Comparison of ENCODE assay signal across 8 cellular contexts in the genomic region with DNA sequence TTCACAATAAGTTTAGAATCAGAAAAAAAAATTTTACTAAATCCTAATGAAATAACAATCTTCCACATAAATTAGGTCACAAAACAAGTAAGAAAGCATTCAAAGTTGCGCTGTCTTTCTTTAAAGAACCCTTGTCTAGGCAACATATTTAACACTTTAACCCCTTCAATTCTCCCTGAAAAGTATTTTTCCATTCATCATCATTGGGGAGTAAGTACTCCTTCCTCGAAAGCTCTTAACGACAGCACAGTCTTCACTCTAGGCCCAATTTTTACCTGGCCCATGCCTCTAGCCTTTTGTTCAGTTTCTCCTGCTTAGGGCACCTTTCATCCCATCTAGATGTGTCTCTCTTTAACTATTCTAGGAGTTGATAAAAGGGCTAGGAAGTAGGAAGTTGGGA. TPM values are rescaled to one million over a fixed set of nuclear protein-coding genes. Genes with fewer than 3 reads are reported as not detected.
DNase-seq lines count a peak whose midpoint lies in the region; ATAC-seq and TF ChIP-seq lines count a peak whose summit lies in the region.

No MANE protein-coding gene starts in this region.

- H3K27me3 Mint-ChIP-seq in Calu3 (ENCODE audit: unreplicated experiment) (no peaks in the 10 kb centered on the region), endothelial cell (ENCODE audit: unreplicated experiment) (peaks cover 10% of the 10 kb centered on the region)

- H3K9me3 ChIP-seq in OCI-LY7 (ENCODE audit: low read length) (no peaks in the 10 kb centered on the region), ovary (no peaks in the 10 kb centered on the region)

- no peak for DNase-seq in Calu3
- no peak for DNase-seq in OCI-LY7 (ENCODE audit: low spot score)
- DNase-seq in endothelial cell (ENCODE audit: low spot score) = no peak
- no peak for DNase-seq in ovary
- no peak for DNase-seq in NCI-H1694 (lab: John Stamatoyannopoulos, UW)
- DNase-seq in NCI-H2081 (lab: John Stamatoyannopoulos, UW) = no peak
- DNase-seq in posterior vena cava (ENCODE audit: low spot score) = no peak

- CTCF ChIA-PET in Calu3 (lab: Charles Lee) (interaction anchor here (1.1 kb wide), 1 partner anchor 9 kb away, joined by 4 read pairs; no protein-coding TSS in a partner anchor), OCI-LY7 (lab: Charles Lee; ENCODE audit: unreplicated experiment) (no interaction called here)

- no peak for TF ChIP-seq EP300 in ovary (IDR thresholded peaks at IDR 0.05)

- TF ChIP-seq CTCF in Calu3 (IDR thresholded peaks at IDR 0.05; ENCODE audit: unreplicated experiment) (no peak), OCI-LY7 (conservative IDR thresholded peaks at IDR 0.05; ENCODE audit: low read length) (no peak), endothelial cell (IDR thresholded peaks at IDR 0.05; ENCODE audit: unreplicated experiment) (no peak), ovary (IDR thresholded peaks at IDR 0.05) (no peak)

- H3K4me3 ChIP-seq in OCI-LY7 (ENCODE audit: low read depth, low read length, poor library complexity, severe bottlenecking) (peak overlapping the region; percentile 86), ovary (peak overlapping the region; percentile 93)

- ATAC-seq in HG02970 (IDR thresholded peaks at IDR 0.05; ENCODE audit: low FRiP score, unreplicated experiment) = no peak

- no peaks in the 10 kb centered on the region for H3K27me3 ChIP-seq in ovary

- POLR2A ChIA-PET in OCI-LY7 (lab: Charles Lee) = interaction anchor here (0.7 to 1.4 kb wide), 3 partner anchors 249 to 295 kb away, joined by 3 read pairs; no protein-coding TSS in a partner anchor

- WGBS in ovary, 3 donors = 3 to 10% (median 8%) methylated on average over 3 of the region's 3 CpGs

- H3K27ac Mint-ChIP-seq in Calu3 (ENCODE audit: unreplicated experiment) (peak overlapping the region; percentile 80), endothelial cell (ENCODE audit: unreplicated experiment) (peak overlapping the region; percentile 39)

- no peaks in the 10 kb centered on the region for H3K9me2 ChIP-seq in OCI-LY7 (ENCODE audit: insufficient read depth, low read length)

- peaks cover 39% of the 10 kb centered on the region for H4K20me1 ChIP-seq in OCI-LY7 (ENCODE audit: insufficient read depth, low read length)

- H3K27ac ChIP-seq in OCI-LY7 (ENCODE audit: low read depth, low read length, poor library complexity, severe bottlenecking) = no peak overlapping the region
- H3K27ac ChIP-seq in ovary = peak overlapping the region in 1 of 2 donors; percentile 99

- H3K4me2 ChIP-seq in OCI-LY7 (ENCODE audit: low read length) = peak overlapping the region; percentile 93

- H3K4me1 ChIP-seq in OCI-LY7 (ENCODE audit: insufficient read depth, low read length, poor library complexity, severe bottlenecking) = peaks cover 62% of the 10 kb centered on the region
- peaks cover 5% of the 10 kb centered on the region for H3K4me1 ChIP-seq in ovary (ENCODE audit: insufficient read depth)

- peaks cover 58% of the 10 kb centered on the region for H3K79me2 ChIP-seq in OCI-LY7 (ENCODE audit: insufficient read depth, low read depth, low read length)

- no peak for TF ChIP-seq POLR2A in ovary (IDR thresholded peaks at IDR 0.05)

- intact Hi-C loops in Calu3 (cut with micrococcal nuclease; ENCODE audit: unreplicated experiment) (no loop called here), OCI-LY7 (cut with micrococcal nuclease; ENCODE audit: unreplicated experiment) (loop anchor here (10.0 kb wide), 1 partner anchor 388 kb away; a partner anchor contains a TSS), ovary (cut with DNase I) (loop anchor here in 2 of 4 donors (5.0 to 10.0 kb wide), 3 partner anchors 258 to 288 kb away; no protein-coding TSS in a partner anchor), posterior vena cava (cut with DNase I) (loop anchor here in 1 of 2 donors (10.0 kb wide), 1 partner anchor 258 kb away; no protein-coding TSS in a partner anchor)

- peaks cover 50% of the 10 kb centered on the region for H3K36me3 Mint-ChIP-seq in Calu3 (ENCODE audit: insufficient read depth, unreplicated experiment)
- H3K36me3 Mint-ChIP-seq in endothelial cell (ENCODE audit: low read depth, unreplicated experiment) = peaks cover 12% of the 10 kb centered on the region

- H2AFZ ChIP-seq in OCI-LY7 (ENCODE audit: low read length) = no peak overlapping the region

- H3K9me3 Mint-ChIP-seq in Calu3 (ENCODE audit: low read depth, unreplicated experiment) (no peaks in the 10 kb centered on the region), endothelial cell (ENCODE audit: unreplicated experiment) (no peaks in the 10 kb centered on the region)

- H3K36me3 ChIP-seq in OCI-LY7 (ENCODE audit: insufficient read depth, low read length) (peaks cover 56% of the 10 kb centered on the region), ovary (no peaks in the 10 kb centered on the region)

- H3K4me1 Mint-ChIP-seq in Calu3 (ENCODE audit: low read depth, unreplicated experiment) (peaks cover 38% of the 10 kb centered on the region), endothelial cell (ENCODE audit: unreplicated experiment) (peaks cover 55% of the 10 kb centered on the region)

- BruUV-seq in Calu3 (replicated peaks; lab: Mats Ljungman, UMichigan) = no TSS peak
- BruUV-seq in OCI-LY7 (replicated peaks; lab: Mats Ljungman, UMichigan) = no TSS peak

- H3K4me3 Mint-ChIP-seq in Calu3 (ENCODE audit: low read depth, unreplicated experiment) (peak overlapping the region; percentile 88), endothelial cell (ENCODE audit: unreplicated experiment) (peak overlapping the region; percentile 98)

RNA-seq across cellular contexts. Expression of a gene that starts 2.6 kb away (rescaled TPM):
- total RNA-seq in Calu3 (2022) (78.4 and 79.0 TPM in 2 replicates), OCI-LY7 (2022) (50.3 and 55.3 TPM in 2 replicates), endothelial cell (ENCODE audit: unreplicated experiment) (76.4 TPM), ovary (100 to 1,000 TPM in 4 of 7 donors, 10 to 100 TPM in 3; 60.0 to 155 (median 113) TPM), posterior vena cava (10 to 100 TPM; 67.7 to 80.3 TPM)
- total RNA-seq in OCI-LY7 (2014; rRNA removed; shearing (Covaris generic)) = 32.8 and 33.3 TPM in 2 replicates
- polyA plus RNA-seq in ovary = 10 to 100 TPM; 39.2 to 88.4 TPM

RNA-seq across cellular contexts. Expression of a gene that starts 23.2 kb away (rescaled TPM):
- total RNA-seq in Calu3 (2022) (14.9 and 15.0 TPM in 2 replicates), OCI-LY7 (2022) (16.2 and 17.6 TPM in 2 replicates), endothelial cell (ENCODE audit: unreplicated experiment) (21.1 TPM), ovary (10 to 100 TPM; 18.1 to 44.4 (median 31.0) TPM), posterior vena cava (10 to 100 TPM; 16.0 to 17.4 TPM)
- 12.6 and 14.8 TPM in 2 replicates for total RNA-seq in OCI-LY7 (2014; rRNA removed; shearing (Covaris generic))
- polyA plus RNA-seq in ovary = 10 to 100 TPM; 23.0 to 35.3 TPM
